ENCODE assay signal across 10 cellular contexts in genomic region chr11:117874910-117875396, GRCh38. TPM values are rescaled to one million over a fixed set of nuclear protein-coding genes. Genes with fewer than 3 reads are reported as not detected.
DNase-seq lines count a peak whose midpoint lies in the region; ATAC-seq and TF ChIP-seq lines count a peak whose summit lies in the region.
"Had no signal": no experiment of that assay in that cellular context is flagged by ENCODE, and none has a peak within 500 bp of the region (broad histone marks: within the 10 kb centered on the region; RNA-seq: fewer than 3 reads in every experiment).

No MANE protein-coding gene starts in this region.

- no peak overlapping the region for H3K27ac ChIP-seq in suprapubic skin

- no peak for TF ChIP-seq EP300 in suprapubic skin (IDR thresholded peaks at IDR 0.05)

- H3K4me3 Mint-ChIP-seq in activated CD4-positive, alpha-beta memory T cell treated with anti-CD3 and anti-CD28 coated beads, Interleukin-2, amount 10 ng/mL, durations not matched to agents 7 days and 5 days = peak overlapping the region; percentile 2
- H3K4me3 Mint-ChIP-seq in activated CD4-positive, alpha-beta memory T cell treated with anti-CD3 and anti-CD28 coated beads for 36 hours = no peak overlapping the region
- H3K4me3 Mint-ChIP-seq in activated T-helper 1 cell treated with anti-CD3 and anti-CD28 coated beads, Interleukin-12 subunit alpha, Interleukin-12 subunit beta, Interleukin-2, Interleukin-4 antibody, amounts not matched to agents 30 ng/mL and 10 ng/mL and 1 ng/mL, durations not matched to agents 14 hours and 24 hours and 36 hours = peak overlapping the region; percentile 1
- peak overlapping the region; percentile 37 for H3K4me3 Mint-ChIP-seq in memory B cell

- ATAC-seq in memory B cell (ENCODE audit: low read depth) = no peak

- no peaks in the 10 kb centered on the region for H3K9me3 ChIP-seq in suprapubic skin

- peaks cover 37% of the 10 kb centered on the region for H3K4me1 Mint-ChIP-seq in activated CD4-positive, alpha-beta memory T cell treated with anti-CD3 and anti-CD28 coated beads, Interleukin-2, amount 10 ng/mL, durations not matched to agents 7 days and 5 days
- H3K4me1 Mint-ChIP-seq in activated CD4-positive, alpha-beta memory T cell treated with anti-CD3 and anti-CD28 coated beads for 36 hours (ENCODE audit: low read depth) = peaks cover 21% of the 10 kb centered on the region
- peaks cover 23% of the 10 kb centered on the region for H3K4me1 Mint-ChIP-seq in activated T-helper 1 cell treated with anti-CD3 and anti-CD28 coated beads, Interleukin-12 subunit alpha, Interleukin-12 subunit beta, Interleukin-2, Interleukin-4 antibody, amounts not matched to agents 30 ng/mL and 10 ng/mL and 1 ng/mL, durations not matched to agents 14 hours and 24 hours and 36 hours (ENCODE audit: low read depth)
- H3K4me1 Mint-ChIP-seq in memory B cell = peaks cover 19% of the 10 kb centered on the region

- peak overlapping the region; percentile 60 for H3K4me3 ChIP-seq in suprapubic skin

- 96% methylated on average over 4 of the region's 4 CpGs for WGBS in suprapubic skin

- CTCF ChIA-PET in activated CD4-positive, alpha-beta memory T cell treated with anti-CD3 and anti-CD28 coated beads, Interleukin-2, amount 10 ng/mL, durations not matched to agents 7 days and 5 days (lab: Charles Lee) = no interaction called here
- CTCF ChIA-PET in activated CD4-positive, alpha-beta memory T cell treated with anti-CD3 and anti-CD28 coated beads for 36 hours (lab: Charles Lee) = no interaction called here

- no peaks in the 10 kb centered on the region for H3K36me3 ChIP-seq in suprapubic skin

- no peak for TF ChIP-seq POLR2A in suprapubic skin (IDR thresholded peaks at IDR 0.05)

- H3K27ac Mint-ChIP-seq in activated CD4-positive, alpha-beta memory T cell treated with anti-CD3 and anti-CD28 coated beads, Interleukin-2, amount 10 ng/mL, durations not matched to agents 7 days and 5 days = no peak overlapping the region
- no peak overlapping the region for H3K27ac Mint-ChIP-seq in activated CD4-positive, alpha-beta memory T cell treated with anti-CD3 and anti-CD28 coated beads for 36 hours
- no peak overlapping the region for H3K27ac Mint-ChIP-seq in activated T-helper 1 cell treated with anti-CD3 and anti-CD28 coated beads, Interleukin-12 subunit alpha, Interleukin-12 subunit beta, Interleukin-2, Interleukin-4 antibody, amounts not matched to agents 30 ng/mL and 10 ng/mL and 1 ng/mL, durations not matched to agents 14 hours and 24 hours and 36 hours
- H3K27ac Mint-ChIP-seq in memory B cell = peak overlapping the region; percentile 12

- peaks cover 41% of the 10 kb centered on the region for H3K4me1 ChIP-seq in suprapubic skin

- intact Hi-C loops in activated CD4-positive, alpha-beta memory T cell treated with anti-CD3 and anti-CD28 coated beads for 36 hours (cut with micrococcal nuclease) = no loop called here
- intact Hi-C loops in activated T-helper 1 cell treated with anti-CD3 and anti-CD28 coated beads, Interleukin-12 subunit alpha, Interleukin-12 subunit beta, Interleukin-2, Interleukin-4 antibody, amounts not matched to agents 30 ng/mL and 10 ng/mL and 1 ng/mL, durations not matched to agents 14 hours and 24 hours and 36 hours (cut with micrococcal nuclease) = loop anchor here (2.0 kb wide), 1 partner anchor 32 kb away; no protein-coding TSS in a partner anchor

- POLR2A ChIA-PET in activated CD4-positive, alpha-beta memory T cell treated with anti-CD3 and anti-CD28 coated beads, Interleukin-2, amount 10 ng/mL, durations not matched to agents 7 days and 5 days (lab: Charles Lee) = no interaction called here
- POLR2A ChIA-PET in activated CD4-positive, alpha-beta memory T cell treated with anti-CD3 and anti-CD28 coated beads for 36 hours (lab: Charles Lee) = no interaction called here

- no peaks in the 10 kb centered on the region for H3K9me3 Mint-ChIP-seq in activated CD4-positive, alpha-beta memory T cell treated with anti-CD3 and anti-CD28 coated beads, Interleukin-2, amount 10 ng/mL, durations not matched to agents 7 days and 5 days
- no peaks in the 10 kb centered on the region for H3K9me3 Mint-ChIP-seq in activated CD4-positive, alpha-beta memory T cell treated with anti-CD3 and anti-CD28 coated beads for 36 hours
- H3K9me3 Mint-ChIP-seq in activated T-helper 1 cell treated with anti-CD3 and anti-CD28 coated beads, Interleukin-12 subunit alpha, Interleukin-12 subunit beta, Interleukin-2, Interleukin-4 antibody, amounts not matched to agents 30 ng/mL and 10 ng/mL and 1 ng/mL, durations not matched to agents 14 hours and 24 hours and 36 hours = no peaks in the 10 kb centered on the region
- H3K9me3 Mint-ChIP-seq in memory B cell = no peaks in the 10 kb centered on the region

- no peak for TF ChIP-seq CTCF in suprapubic skin (IDR thresholded peaks at IDR 0.05)

- DNase-seq in activated CD4-positive, alpha-beta memory T cell treated with anti-CD3 and anti-CD28 coated beads, Interleukin-2, amount 10 ng/mL, durations not matched to agents 7 days and 5 days = no peak
- no peak for DNase-seq in activated CD4-positive, alpha-beta memory T cell treated with anti-CD3 and anti-CD28 coated beads for 36 hours
- no peak for DNase-seq in activated T-helper 1 cell treated with anti-CD3 and anti-CD28 coated beads, Interleukin-12 subunit alpha, Interleukin-12 subunit beta, Interleukin-2, Interleukin-4 antibody, amounts not matched to agents 30 ng/mL and 10 ng/mL and 1 ng/mL, durations not matched to agents 14 hours and 24 hours and 36 hours (ENCODE audit: low spot score)
- DNase-seq in memory B cell (ENCODE audit: low spot score in 2 of 2) = no peak
- DNase-seq in suprapubic skin (ENCODE audit: low spot score in 2 of 2) = no peak
- no peak for DNase-seq in glomerular visceral epithelial cell (ENCODE audit: extremely low spot score)
- no peak for DNase-seq in ureter (ENCODE audit: low spot score)
- no peak for DNase-seq in NCI-H2029 treated with DMSO at 0.1 percent for 48 hours (lab: John Stamatoyannopoulos, UW)

- peaks cover 55% of the 10 kb centered on the region for H3K27me3 ChIP-seq in suprapubic skin

- H3K36me3 Mint-ChIP-seq in activated CD4-positive, alpha-beta memory T cell treated with anti-CD3 and anti-CD28 coated beads, Interleukin-2, amount 10 ng/mL, durations not matched to agents 7 days and 5 days (ENCODE audit: low read depth) = no peaks in the 10 kb centered on the region
- no peaks in the 10 kb centered on the region for H3K36me3 Mint-ChIP-seq in activated CD4-positive, alpha-beta memory T cell treated with anti-CD3 and anti-CD28 coated beads for 36 hours
- H3K36me3 Mint-ChIP-seq in activated T-helper 1 cell treated with anti-CD3 and anti-CD28 coated beads, Interleukin-12 subunit alpha, Interleukin-12 subunit beta, Interleukin-2, Interleukin-4 antibody, amounts not matched to agents 30 ng/mL and 10 ng/mL and 1 ng/mL, durations not matched to agents 14 hours and 24 hours and 36 hours (ENCODE audit: low read depth) = no peaks in the 10 kb centered on the region
- H3K36me3 Mint-ChIP-seq in memory B cell = no peaks in the 10 kb centered on the region

- H3K27me3 Mint-ChIP-seq in activated CD4-positive, alpha-beta memory T cell treated with anti-CD3 and anti-CD28 coated beads, Interleukin-2, amount 10 ng/mL, durations not matched to agents 7 days and 5 days = peaks cover 63% of the 10 kb centered on the region
- peaks cover 49% of the 10 kb centered on the region for H3K27me3 Mint-ChIP-seq in activated CD4-positive, alpha-beta memory T cell treated with anti-CD3 and anti-CD28 coated beads for 36 hours
- peaks cover 63% of the 10 kb centered on the region for H3K27me3 Mint-ChIP-seq in activated T-helper 1 cell treated with anti-CD3 and anti-CD28 coated beads, Interleukin-12 subunit alpha, Interleukin-12 subunit beta, Interleukin-2, Interleukin-4 antibody, amounts not matched to agents 30 ng/mL and 10 ng/mL and 1 ng/mL, durations not matched to agents 14 hours and 24 hours and 36 hours (ENCODE audit: insufficient read depth)
- peaks cover 41% of the 10 kb centered on the region for H3K27me3 Mint-ChIP-seq in memory B cell

RNA-seq across cellular contexts. Expression of gene FXYD6, which starts 1.5 kb away (rescaled TPM):
- total RNA-seq in activated CD4-positive, alpha-beta memory T cell treated with anti-CD3 and anti-CD28 coated beads, Interleukin-2, amount 10 ng/mL, durations not matched to agents 7 days and 5 days = not detected
- total RNA-seq in activated CD4-positive, alpha-beta memory T cell treated with anti-CD3 and anti-CD28 coated beads for 36 hours = under 1 TPM; 0.26 to 0.61 TPM
- total RNA-seq in activated T-helper 1 cell treated with anti-CD3 and anti-CD28 coated beads, Interleukin-12 subunit alpha, Interleukin-12 subunit beta, Interleukin-2, Interleukin-4 antibody, amounts not matched to agents 30 ng/mL and 10 ng/mL and 1 ng/mL, durations not matched to agents 14 hours and 24 hours and 36 hours = not detected in 2 replicates
- 10 to 100 TPM in 2 of 4 donors, 1 to 10 TPM in 2; 4.8 to 15.9 (median 9.5) TPM for total RNA-seq in suprapubic skin
- 41.8 TPM for total RNA-seq in ureter
- total RNA-seq: osteoblast had no signal

RNA-seq across cellular contexts. Expression of gene FXYD2, which starts 50.4 kb away (rescaled TPM):
- under 1 TPM; 0.33 to 0.48 TPM for total RNA-seq in activated CD4-positive, alpha-beta memory T cell treated with anti-CD3 and anti-CD28 coated beads, Interleukin-2, amount 10 ng/mL, durations not matched to agents 7 days and 5 days
- total RNA-seq in activated CD4-positive, alpha-beta memory T cell treated with anti-CD3 and anti-CD28 coated beads for 36 hours = not detected
- total RNA-seq in activated T-helper 1 cell treated with anti-CD3 and anti-CD28 coated beads, Interleukin-12 subunit alpha, Interleukin-12 subunit beta, Interleukin-2, Interleukin-4 antibody, amounts not matched to agents 30 ng/mL and 10 ng/mL and 1 ng/mL, durations not matched to agents 14 hours and 24 hours and 36 hours = 3.4 and 3.6 TPM in 2 replicates
- total RNA-seq in suprapubic skin (not detected), ureter (1.6 TPM)
- total RNA-seq: HT1080, osteoblast had no signal

RNA-seq across cellular contexts. Expression of gene TMPRSS13, which starts 54.2 kb away (rescaled TPM):
- total RNA-seq in activated CD4-positive, alpha-beta memory T cell treated with anti-CD3 and anti-CD28 coated beads, Interleukin-2, amount 10 ng/mL, durations not matched to agents 7 days and 5 days = 1 to 10 TPM; 1.9 to 2.2 TPM
- total RNA-seq in activated CD4-positive, alpha-beta memory T cell treated with anti-CD3 and anti-CD28 coated beads for 36 hours = 1 to 10 TPM; 2.0 to 2.6 TPM
- total RNA-seq in activated T-helper 1 cell treated with anti-CD3 and anti-CD28 coated beads, Interleukin-12 subunit alpha, Interleukin-12 subunit beta, Interleukin-2, Interleukin-4 antibody, amounts not matched to agents 30 ng/mL and 10 ng/mL and 1 ng/mL, durations not matched to agents 14 hours and 24 hours and 36 hours = 1.2 and 1.5 TPM in 2 replicates
- total RNA-seq in suprapubic skin (10 to 100 TPM; 24.7 to 92.0 (median 73.1) TPM), ureter (1.9 TPM)
- total RNA-seq: HT1080, osteoblast had no signal
